In genomic region chr15:74789741-74790079, GRCh38 we compare ENCODE assay signal across 11 cellular contexts. TPM values are rescaled to one million over a fixed set of nuclear protein-coding genes. Genes with fewer than 3 reads are reported as not detected.
DNase-seq lines count a peak whose midpoint lies in the region; ATAC-seq and TF ChIP-seq lines count a peak whose summit lies in the region.
"Had no signal": no experiment of that assay in that cellular context is flagged by ENCODE, and none has a peak within 500 bp of the region (broad histone marks: within the 10 kb centered on the region; RNA-seq: fewer than 3 reads in every experiment).

No MANE protein-coding gene starts in this region.

- peak overlapping the region; percentile 99 to 100 (median 100) for H3K27ac Mint-ChIP-seq in CD14-positive monocyte
- H3K27ac Mint-ChIP-seq in osteocyte (ENCODE audit: unreplicated experiment), result peak overlapping the region; percentile 90

- H3K27ac ChIP-seq in MM.1S (ENCODE audit: low read length) (peak overlapping the region; percentile 95), coronary artery (peak overlapping the region; percentile 59 to 67)

- DNase-seq in CD14-positive monocyte (ENCODE audit: low spot score), result no peak
- DNase-seq in MM.1S, result no peak
- no peak for DNase-seq in coronary artery (ENCODE audit: low spot score)
- no peak for DNase-seq in osteocyte (ENCODE audit: extremely low spot score, unreplicated experiment)
- no peak for DNase-seq in cerebellar nuclear complex (lab: John Stamatoyannopoulos, UW)
- no peak for DNase-seq in OCI-M1 (lab: John Stamatoyannopoulos, UW)
- no peak for DNase-seq in BE2C
- DNase-seq: stimulated activated CD4-positive, alpha-beta T cell treated with anti-CD3 and anti-CD28 coated beads, Interleukin-4, amount 100 ng/mL, for 1 hour had no signal

- peak overlapping the region; percentile 99 for H3K4me2 ChIP-seq in MM.1S (ENCODE audit: low read depth, low read length)

- peaks cover 20% of the 10 kb centered on the region for H4K20me1 ChIP-seq in MM.1S (ENCODE audit: insufficient read depth, low read length)

- H3K27me3 ChIP-seq in MM.1S (replicated peaks; ENCODE audit: insufficient read depth, low read length), result no peaks in the 10 kb centered on the region
- no peaks in the 10 kb centered on the region for H3K27me3 ChIP-seq in BE2C

- H3K4me1 Mint-ChIP-seq in CD14-positive monocyte, result peaks cover 92% of the 10 kb centered on the region
- peaks cover 70% of the 10 kb centered on the region for H3K4me1 Mint-ChIP-seq in osteocyte (ENCODE audit: unreplicated experiment)

- H3K9ac ChIP-seq in MM.1S (ENCODE audit: low read length), result peak overlapping the region; percentile 89

- H3K36me3 ChIP-seq in MM.1S (replicated peaks; ENCODE audit: insufficient read depth, low read length) (no peaks in the 10 kb centered on the region; the same call in 1 of the 2 replicates), BE2C (peaks cover 7% of the 10 kb centered on the region; the same call in 1 of the 2 replicates)

- H3K4me3 Mint-ChIP-seq in CD14-positive monocyte, result peak overlapping the region; percentile 94 to 95
- peak overlapping the region; percentile 20 for H3K4me3 Mint-ChIP-seq in osteocyte (ENCODE audit: unreplicated experiment)

- no peak for ATAC-seq in GM21528 (IDR thresholded peaks at IDR 0.05; ENCODE audit: low FRiP score, unreplicated experiment)

- peaks cover 0 to 2% (median 0%) of the 10 kb centered on the region in 3 donors for H3K27me3 Mint-ChIP-seq in CD14-positive monocyte (ENCODE audit: low read depth in 3 of 3)
- no peaks in the 10 kb centered on the region for H3K27me3 Mint-ChIP-seq in osteocyte (ENCODE audit: unreplicated experiment)

- H3K36me3 Mint-ChIP-seq in CD14-positive monocyte (peaks cover 39 to 62% of the 10 kb centered on the region in 2 donors), osteocyte (ENCODE audit: unreplicated experiment) (no peaks in the 10 kb centered on the region)

- no peak overlapping the region for H2AFZ ChIP-seq in MM.1S (ENCODE audit: low read length)

- H3K4me1 ChIP-seq in MM.1S (ENCODE audit: low read length) (peaks cover 76% of the 10 kb centered on the region), BE2C (peaks cover 13% of the 10 kb centered on the region)

- no peaks in the 10 kb centered on the region for H3K9me2 ChIP-seq in MM.1S (replicated peaks; ENCODE audit: insufficient read depth, low read length)

- H3F3A ChIP-seq in MM.1S (ENCODE audit: insufficient read depth, low read length), result peaks cover 61% of the 10 kb centered on the region

- intact Hi-C loops in CD14-positive monocyte (cut with micrococcal nuclease), result loop anchor here in 1 of 2 donors (1.0 kb wide), 1 partner anchor 10 kb away; no protein-coding TSS in a partner anchor

- TF ChIP-seq CTCF in CD14-positive monocyte (IDR thresholded peaks at IDR 0.05) (no peak), MM.1S (IDR thresholded peaks at IDR 0.05; ENCODE audit: low read length) (no peak), coronary artery (IDR thresholded peaks at IDR 0.05) (no peak), osteocyte (IDR thresholded peaks at IDR 0.05) (no peak), BE2C (IDR thresholded peaks at IDR 0.05; ENCODE audit: low read depth, low read length) (no peak)

- peak overlapping the region; percentile 57 for H3K4me3 ChIP-seq in MM.1S (ENCODE audit: low read length)
- H3K4me3 ChIP-seq in coronary artery, result peak overlapping the region; percentile 34
- no peak overlapping the region for H3K4me3 ChIP-seq in BE2C (ENCODE audit: low read depth, low read length)

- H3K9me3 Mint-ChIP-seq in CD14-positive monocyte (peaks cover 0 to under 1% (median 0%) of the 10 kb centered on the region in 7 donors), osteocyte (ENCODE audit: unreplicated experiment) (no peaks in the 10 kb centered on the region)

- H3K9me3 ChIP-seq in MM.1S (replicated peaks; ENCODE audit: insufficient read depth, low read length) (no peaks in the 10 kb centered on the region), BE2C (no peaks in the 10 kb centered on the region)

- peaks cover 93% of the 10 kb centered on the region for H3K79me2 ChIP-seq in MM.1S (ENCODE audit: low read length)

RNA-seq across cellular contexts. Expression of gene CSK, which starts 7.8 kb away (rescaled TPM):
- 100 to 1,000 TPM in 1 of 2 donors, 10 to 100 TPM in 1; 79.0 to 106 TPM for polyA plus RNA-seq in CD14-positive monocyte
- total RNA-seq in osteocyte, result 56.0 and 57.0 TPM in 2 replicates
- 311 TPM for polyA plus RNA-seq in BE2C (2012; ENCODE audit: insufficient read depth, insufficient read length, low read depth)

RNA-seq across cellular contexts. Expression of gene LMAN1L, which starts 22.9 kb away (rescaled TPM):
- not detected for polyA plus RNA-seq in CD14-positive monocyte
- total RNA-seq in osteocyte, result not detected in 2 replicates
- polyA plus RNA-seq in BE2C (2012; ENCODE audit: insufficient read depth, insufficient read length, low read depth), result 0.73 TPM
- total RNA-seq: PC-3 had no signal

RNA-seq across cellular contexts. Expression of gene CPLX3, which starts 36.7 kb away (rescaled TPM):
- polyA plus RNA-seq in CD14-positive monocyte, result not detected
- not detected in 2 replicates for total RNA-seq in osteocyte
- not detected for polyA plus RNA-seq in BE2C (2012; ENCODE audit: insufficient read depth, insufficient read length, low read depth)
- total RNA-seq: PC-3 had no signal

RNA-seq across cellular contexts. Expression of gene CYP1A2, which starts 41.1 kb away (rescaled TPM):
- polyA plus RNA-seq in CD14-positive monocyte, result not detected
- not detected in 2 replicates for total RNA-seq in osteocyte
- polyA plus RNA-seq in BE2C (2012; ENCODE audit: insufficient read depth, insufficient read length, low read depth), result not detected
- total RNA-seq: HT1080, PC-3 had no signal

RNA-seq across cellular contexts. Expression of gene ULK3, which starts 53.2 kb away (rescaled TPM):
- polyA plus RNA-seq in CD14-positive monocyte, result 10 to 100 TPM in 1 of 2 donors, 1 to 10 TPM in 1; 9.4 to 16.0 TPM
- total RNA-seq in osteocyte, result 30.6 and 32.4 TPM in 2 replicates
- polyA plus RNA-seq in BE2C (2012; ENCODE audit: insufficient read depth, insufficient read length, low read depth), result 152 TPM
